15 cellular contexts compared by ENCODE assay signal in the genomic region with DNA sequence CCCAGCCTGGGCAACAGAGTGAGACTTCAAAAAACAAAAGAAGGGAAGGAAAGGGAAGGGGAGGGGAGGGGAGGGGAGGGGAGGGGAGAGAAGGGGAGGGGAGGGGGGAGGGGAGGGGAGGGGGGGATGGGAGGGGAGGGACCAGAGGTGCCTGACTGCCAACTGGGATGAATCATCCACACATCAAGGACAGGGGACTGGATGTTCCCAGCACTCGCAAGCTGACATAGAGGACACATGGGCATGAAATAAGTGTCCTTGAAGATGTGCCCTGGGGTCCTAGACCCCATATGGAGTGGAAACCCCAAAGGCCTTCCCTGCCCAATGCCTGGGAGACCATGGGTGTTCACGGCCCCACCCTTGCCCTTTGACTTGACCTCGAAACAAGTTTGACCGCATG. TPM values are rescaled to one million over a fixed set of nuclear protein-coding genes. Genes with fewer than 3 reads are reported as not detected.
A peak's percentile ranks its signal among the peaks of the same experiment; 100 is the strongest.
DNase-seq lines count a peak whose midpoint lies in the region; ATAC-seq, FAIRE-seq and TF ChIP-seq lines count a peak whose summit lies in the region.
"Had no signal": no experiment of that assay in that cellular context is flagged by ENCODE, and none has a peak within 500 bp of the region (broad histone marks: within the 10 kb centered on the region; RNA-seq: fewer than 3 reads in every experiment).

No MANE protein-coding gene starts in this region.

- no peak overlapping the region for H2BK120ac ChIP-seq in H9 (ENCODE audit: low read depth, low read length, poor library complexity, severe bottlenecking)
- H2BK120ac ChIP-seq in neuronal stem cell (ENCODE audit: low read depth, low read length): no peak overlapping the region

- no peak overlapping the region for H3K4ac ChIP-seq in H9 (ENCODE audit: low read depth, low read length)
- no peak overlapping the region for H3K4ac ChIP-seq in neuronal stem cell (ENCODE audit: low read length)

- no peaks in the 10 kb centered on the region for H3K79me2 ChIP-seq in H9 (ENCODE audit: insufficient read depth, low read length)

- no peak overlapping the region for H4K5ac ChIP-seq in H9 (ENCODE audit: insufficient read length, low read depth, low read length)

- H3K36me3 ChIP-seq in adrenal gland (replicated peaks in 1 of 2) (no peaks in the 10 kb centered on the region), neuronal stem cell (replicated peaks in 1 of 2; ENCODE audit: control insufficient read depth in 2 of 2, insufficient read depth in 2 of 2, low read length in 2 of 2) (no peaks in the 10 kb centered on the region)
- H3K36me3 ChIP-seq in effector memory CD4-positive, alpha-beta T cell (ENCODE audit: control insufficient read depth, insufficient read depth, low read length): no peaks in the 10 kb centered on the region

- H3K23ac ChIP-seq in H9 (ENCODE audit: insufficient read length, low read depth, low read length): no peak overlapping the region
- H3K23ac ChIP-seq in neuronal stem cell (ENCODE audit: low read depth, low read length, poor library complexity): no peak overlapping the region

- H4K91ac ChIP-seq in H9 (ENCODE audit: insufficient read length, low read depth, low read length): no peak overlapping the region
- H4K91ac ChIP-seq in neuronal stem cell (ENCODE audit: low read depth, low read length, poor library complexity): no peak overlapping the region

- no peak overlapping the region for H3K56ac ChIP-seq in H9 (ENCODE audit: insufficient read length, low read depth, low read length)

- no peaks in the 10 kb centered on the region; a peak in 1 of 5 replicates for H3K9me3 Mint-ChIP-seq in H9
- no peaks in the 10 kb centered on the region for H3K9me3 Mint-ChIP-seq in activated CD8-positive, alpha-beta T cell treated with anti-CD3 and anti-CD28 coated beads, Interleukin-2, amount 10 ng/mL, durations not matched to agents 7 days and 5 days (ENCODE audit: insufficient read depth)

- no peak overlapping the region for H3K27ac Mint-ChIP-seq in H9
- H3K27ac Mint-ChIP-seq in activated CD8-positive, alpha-beta T cell treated with anti-CD3 and anti-CD28 coated beads, Interleukin-2, amount 10 ng/mL, durations not matched to agents 7 days and 5 days: no peak overlapping the region

- H4K8ac ChIP-seq in H9 (replicated peaks; ENCODE audit: insufficient read length, low read depth, low read length): no peak overlapping the region
- no peak overlapping the region for H4K8ac ChIP-seq in neuronal stem cell (ENCODE audit: low read depth, low read length)

- TF ChIP-seq POLR2A in A549 (IDR thresholded peaks at IDR 0.05; ENCODE audit: low read length) (no peak), adrenal gland (IDR thresholded peaks at IDR 0.05) (no peak)

- H2BK15ac ChIP-seq in H9 (ENCODE audit: low read depth, low read length) (no peak overlapping the region), neuronal stem cell (ENCODE audit: low read length) (no peak overlapping the region)

- FAIRE-seq in A549 (lab: Jason Lieb, UNC): no peak

- POLR2A ChIA-PET in A549 (lab: Yijun Ruan, JAX): no interaction called here
- POLR2A ChIA-PET in activated CD8-positive, alpha-beta T cell treated with anti-CD3 and anti-CD28 coated beads, Interleukin-2, amount 10 ng/mL, durations not matched to agents 7 days and 5 days (lab: Charles Lee): no interaction called here

- no peaks in the 10 kb centered on the region for H4K20me1 ChIP-seq in H9 (ENCODE audit: control insufficient read depth, insufficient read depth, insufficient read length)

- H3K18ac ChIP-seq in H9 (ENCODE audit: insufficient read length, low read depth, low read length) (no peak overlapping the region), neuronal stem cell (ENCODE audit: low read length) (no peak overlapping the region)

- no peaks in the 10 kb centered on the region for H3K9me3 ChIP-seq in A549
- H3K9me3 ChIP-seq in H9 (ENCODE audit: control insufficient read depth, low read depth, low read length): no peaks in the 10 kb centered on the region
- no peaks in the 10 kb centered on the region for H3K9me3 ChIP-seq in adrenal gland (replicated peaks in 1 of 3)
- no peaks in the 10 kb centered on the region for H3K9me3 ChIP-seq in neuronal stem cell (replicated peaks in 1 of 2; ENCODE audit: control insufficient read depth in 2 of 2, insufficient read depth in 1 of 2, low read depth in 1 of 2, low read length in 2 of 2)
- no peaks in the 10 kb centered on the region for H3K9me3 ChIP-seq in effector memory CD4-positive, alpha-beta T cell (ENCODE audit: control insufficient read depth, low read length)

- no peaks in the 10 kb centered on the region for H3K79me1 ChIP-seq in H9 (ENCODE audit: insufficient read depth, low read depth, low read length, poor library complexity, severe bottlenecking)
- no peaks in the 10 kb centered on the region for H3K79me1 ChIP-seq in neuronal stem cell (ENCODE audit: low read depth, low read length)

- H2BK5ac ChIP-seq in H9 (ENCODE audit: insufficient read length, low read length) (no peak overlapping the region), neuronal stem cell (ENCODE audit: low read length) (no peak overlapping the region)

- no peaks in the 10 kb centered on the region for H3K23me2 ChIP-seq in H9 (ENCODE audit: insufficient read length, low read depth, low read length, poor library complexity, severe bottlenecking)

- peak overlapping the region; percentile 44 to 52; a peak in 4 of 6 replicates for H3K27ac ChIP-seq in A549
- H3K27ac ChIP-seq in H9 (ENCODE audit: insufficient read length, low read depth, low read length): no peak overlapping the region
- H3K27ac ChIP-seq in adrenal gland: peak overlapping the region in 4 of 5 donors; percentile 52 to 95 (median 68)
- H3K27ac ChIP-seq in neuronal stem cell (replicated peaks; ENCODE audit: low read length): no peak overlapping the region
- H3K27ac ChIP-seq in effector memory CD4-positive, alpha-beta T cell (ENCODE audit: insufficient read depth, low read length, poor library complexity, severe bottlenecking): no peak overlapping the region
- H3K27ac ChIP-seq: C4-2B, GM23248 had no signal

- CTCF ChIA-PET in A549 (lab: Yijun Ruan, JAX): interaction anchor here (0.6 to 1.8 kb wide), 5 partner anchors 9 to 239 kb away, joined by 3 to 6 read pairs (median 3); a partner anchor contains a TSS
- CTCF ChIA-PET in activated CD8-positive, alpha-beta T cell treated with anti-CD3 and anti-CD28 coated beads, Interleukin-2, amount 10 ng/mL, durations not matched to agents 7 days and 5 days (lab: Charles Lee): interaction anchor here (0.9 kb wide), 1 partner anchor 22 kb away, joined by 4 read pairs; no protein-coding TSS in a partner anchor

- TF ChIP-seq EP300 in A549 (IDR thresholded peaks at IDR 0.05): no peak

- H3T11ph ChIP-seq in H9 (ENCODE audit: low read length): no peak overlapping the region

- no peak overlapping the region for H3K14ac ChIP-seq in H9 (ENCODE audit: insufficient read depth, low read length)
- H3K14ac ChIP-seq in neuronal stem cell (ENCODE audit: low read length): no peak overlapping the region

- H3K27me3 Mint-ChIP-seq in H9 (ENCODE audit: low read depth): peaks cover 44% of the 10 kb centered on the region
- H3K27me3 Mint-ChIP-seq in activated CD8-positive, alpha-beta T cell treated with anti-CD3 and anti-CD28 coated beads, Interleukin-2, amount 10 ng/mL, durations not matched to agents 7 days and 5 days (ENCODE audit: low read depth): peaks cover 17% of the 10 kb centered on the region

- TF ChIP-seq CTCF in A549 (IDR thresholded peaks at IDR 0.05): no peak
- no peak for TF ChIP-seq CTCF in H9 (conservative IDR thresholded peaks at IDR 0.05)
- TF ChIP-seq CTCF in adrenal gland (IDR thresholded peaks at IDR 0.05): no peak

- no peak overlapping the region for H2BK20ac ChIP-seq in H9 (ENCODE audit: low read depth, low read length, poor library complexity, severe bottlenecking)

- DNase-seq in A549 (ENCODE audit: low read depth in 1 of 2, low spot score in 1 of 2) (no peak), H9 (peak; percentile 26), adrenal gland (peak; percentile 75 to 83 (median 80)), neuronal stem cell (ENCODE audit: low spot score) (no peak), medulla oblongata (ENCODE audit: extremely low spot score) (no peak)
- no peak for DNase-seq in effector memory CD4-positive, alpha-beta T cell
- no peak for DNase-seq in activated CD8-positive, alpha-beta T cell treated with anti-CD3 and anti-CD28 coated beads, Interleukin-2, amount 10 ng/mL, durations not matched to agents 7 days and 5 days
- DNase-seq: MV-4-11, NCI-H1417 treated with DMSO at 0.1 percent for 48 hours, NCI-H1930, NCI-H2171 treated with DMSO at 0.1 percent for 48 hours, NCI-H748 treated with DMSO at 0.1 percent for 48 hours, OCI-M1 had no signal

- TF ChIP-seq RAD21 in A549 (conservative IDR thresholded peaks at IDR 0.05 in 1 of 2, IDR thresholded peaks at IDR 0.05 in 1 of 2): no peak

- H3K4me1 ChIP-seq in A549 (peaks cover 12% of the 10 kb centered on the region), H9 (ENCODE audit: insufficient read depth, low read length) (no peaks in the 10 kb centered on the region; the same call in none of the 2 replicates), adrenal gland (replicated peaks in 1 of 2) (peaks cover 5 to 7% of the 10 kb centered on the region in 2 donors), neuronal stem cell (ENCODE audit: control insufficient read depth in 2 of 2, insufficient read depth in 1 of 2, low read depth in 1 of 2, low read length in 2 of 2) (peaks cover 0 to 8% of the 10 kb centered on the region in 2 donors)
- no peaks in the 10 kb centered on the region for H3K4me1 ChIP-seq in effector memory CD4-positive, alpha-beta T cell (ENCODE audit: control insufficient read depth, insufficient read depth, low read length, poor library complexity, severe bottlenecking)

- intact Hi-C loops in adrenal gland (cut with DNase I): no loop called here

- H2AK5ac ChIP-seq in H9 (ENCODE audit: insufficient read length, low read length) (no peak overlapping the region), neuronal stem cell (ENCODE audit: low read depth, low read length) (no peak overlapping the region)

- H2BK12ac ChIP-seq in H9 (ENCODE audit: insufficient read length, low read depth, low read length) (no peak overlapping the region), neuronal stem cell (ENCODE audit: low read length) (peak overlapping the region; percentile 50)

- peaks cover 17 to 31% of the 10 kb centered on the region in 2 experiments for H3K4me1 Mint-ChIP-seq in H9
- no peaks in the 10 kb centered on the region for H3K4me1 Mint-ChIP-seq in activated CD8-positive, alpha-beta T cell treated with anti-CD3 and anti-CD28 coated beads, Interleukin-2, amount 10 ng/mL, durations not matched to agents 7 days and 5 days (ENCODE audit: low read depth)

- H3K4me2 ChIP-seq in A549 (peak overlapping the region; percentile 5; the same call in 1 of the 3 replicates), H9 (ENCODE audit: insufficient read depth, insufficient read length, low read length) (no peak overlapping the region), neuronal stem cell (ENCODE audit: insufficient read depth, low read length, poor library complexity, severe bottlenecking) (no peak overlapping the region)

- no peak overlapping the region for H3K9ac ChIP-seq in H9 (ENCODE audit: extremely low read depth, insufficient read length, low read length)
- H3K9ac ChIP-seq in neuronal stem cell (ENCODE audit: low read depth, low read length, poor library complexity): no peak overlapping the region
- H3K9ac ChIP-seq: GM23248 had no signal

- H3K4me3 Mint-ChIP-seq in H9: no peak overlapping the region
- H3K4me3 Mint-ChIP-seq in activated CD8-positive, alpha-beta T cell treated with anti-CD3 and anti-CD28 coated beads, Interleukin-2, amount 10 ng/mL, durations not matched to agents 7 days and 5 days: no peak overlapping the region

- ATAC-seq in A549: no peak
- ATAC-seq in activated CD8-positive, alpha-beta T cell treated with anti-CD3 and anti-CD28 coated beads, Interleukin-2, amount 10 ng/mL, durations not matched to agents 7 days and 5 days: no peak

- no peak overlapping the region for H3K4me3 ChIP-seq in A549
- no peak overlapping the region for H3K4me3 ChIP-seq in adrenal gland
- no peak overlapping the region for H3K4me3 ChIP-seq in neuronal stem cell (ENCODE audit: low read length in 2 of 2)
- no peak overlapping the region for H3K4me3 ChIP-seq in effector memory CD4-positive, alpha-beta T cell (ENCODE audit: insufficient read depth, low read depth, low read length, poor library complexity, severe bottlenecking)
- H3K4me3 ChIP-seq: GM23248 had no signal

- WGBS in A549 (ENCODE audit: missing lambda C conversion rate): 67% methylated on average over 4 of the region's 4 CpGs
- no CpG with 5 or more reads among the region's 4 CpGs for WGBS in H9 (ENCODE audit: extremely low coverage, insufficient read length, low lambda C conversion rate)
- 37 to 49% (median 42%) methylated on average over 4 of the region's 4 CpGs for WGBS in adrenal gland, 4 donors
- no CpG with 5 or more reads among the region's 4 CpGs for WGBS in neuronal stem cell (ENCODE audit: extremely low coverage in 2 of 2, insufficient read length in 2 of 2, insufficient replicate concordance in 1 of 2), 2 donors

- no peaks in the 10 kb centered on the region; a peak in 1 of 7 replicates for H3K36me3 Mint-ChIP-seq in H9 (ENCODE audit: insufficient read depth in 1 of 3, low read depth in 3 of 3)
- H3K36me3 Mint-ChIP-seq in activated CD8-positive, alpha-beta T cell treated with anti-CD3 and anti-CD28 coated beads, Interleukin-2, amount 10 ng/mL, durations not matched to agents 7 days and 5 days (ENCODE audit: low read depth): no peaks in the 10 kb centered on the region

- H3K27me3 ChIP-seq in H9 (ENCODE audit: insufficient read depth, low read length) (no peaks in the 10 kb centered on the region), adrenal gland (no peaks in the 10 kb centered on the region), neuronal stem cell (ENCODE audit: control insufficient read depth in 3 of 3, insufficient read depth in 3 of 3, low read depth in 1 of 3, low read length in 3 of 3) (peaks cover 0 to 18% (median 0%) of the 10 kb centered on the region in 3 experiments)
- H3K27me3 ChIP-seq in effector memory CD4-positive, alpha-beta T cell (replicated peaks; ENCODE audit: control insufficient read depth, insufficient read depth, low read length, poor library complexity, severe bottlenecking): no peaks in the 10 kb centered on the region

- no peak overlapping the region for H2AFZ ChIP-seq in H9 (ENCODE audit: low read length)
- no peak overlapping the region for H2AFZ ChIP-seq in neuronal stem cell (ENCODE audit: low read length)
- H2AFZ ChIP-seq: GM23248 had no signal

RNA-seq across cellular contexts. Expression of a gene that starts 19.8 kb away (rescaled TPM):
- polyA plus RNA-seq in A549 (2011; rRNA removed): 43.2 and 49.4 TPM in 2 replicates
- 66.1 and 85.7 TPM in 2 replicates for polyA plus RNA-seq in A549 (2012; cell fraction: cytosol; rRNA removed)
- 69.8 and 75.9 TPM in 2 replicates for polyA plus RNA-seq in A549 (2012; cell fraction: nucleus; rRNA removed)
- 36.4 to 50.1 TPM (median 49.4 TPM) in 3 replicates for polyA plus RNA-seq in A549 (2017; fragmentation: RNase III; extraction: RNeasy Plus Mini Kit Qiagen cat#74134 plus additional on column Dnase treatment)
- polyA minus RNA-seq in A549 (2011; rRNA and poly(A)+ RNA removed): 30.3 and 39.4 TPM in 2 replicates
- 31.2 and 31.9 TPM in 2 replicates for total RNA-seq in H9 (2021)
- 100 to 1,000 TPM; 142 to 484 (median 209) TPM for total RNA-seq in adrenal gland
- 100 to 1,000 TPM in 1 of 3 donors, 10 to 100 TPM in 2; 49.7 to 207 (median 67.2) TPM for polyA plus RNA-seq in adrenal gland
- 29.6 TPM for polyA plus RNA-seq in neuronal stem cell (2013, experiment 1 of 2)
- 29.3 TPM for polyA plus RNA-seq in neuronal stem cell (2013, experiment 2 of 2)
- 1 to 10 TPM; 8.3 to 9.4 TPM for total RNA-seq in activated CD8-positive, alpha-beta T cell treated with anti-CD3 and anti-CD28 coated beads, Interleukin-2, amount 10 ng/mL, durations not matched to agents 7 days and 5 days

RNA-seq across cellular contexts. Expression of a gene that starts 20.1 kb away (rescaled TPM):
- polyA plus RNA-seq in A549 (2011; rRNA removed) (40.6 and 44.2 TPM in 2 replicates), A549 (2017; fragmentation: RNase III; extraction: RNeasy Plus Mini Kit Qiagen cat#74134 plus additional on column Dnase treatment) (55.4 to 63.3 TPM (median 61.8 TPM) in 3 replicates), adrenal gland (100 to 1,000 TPM in 2 of 3 donors, 1 to 10 TPM in 1; 7.9 to 161 (median 136) TPM)
- 109 and 153 TPM in 2 replicates for polyA plus RNA-seq in A549 (2012; cell fraction: cytosol; rRNA removed)
- polyA plus RNA-seq in A549 (2012; cell fraction: nucleus; rRNA removed): 121 and 191 TPM in 2 replicates
- polyA minus RNA-seq in A549 (2011; rRNA and poly(A)+ RNA removed): 20.0 and 24.3 TPM in 2 replicates
- total RNA-seq in H9 (2021) (70.5 and 72.8 TPM in 2 replicates), adrenal gland (100 to 1,000 TPM in 5 of 8 donors, 10 to 100 TPM in 3; 57.3 to 332 (median 150) TPM)
- polyA plus RNA-seq in neuronal stem cell (2013, experiment 1 of 2): 164 TPM
- polyA plus RNA-seq in neuronal stem cell (2013, experiment 2 of 2): 164 TPM
- 10 to 100 TPM; 28.5 to 33.6 TPM for total RNA-seq in activated CD8-positive, alpha-beta T cell treated with anti-CD3 and anti-CD28 coated beads, Interleukin-2, amount 10 ng/mL, durations not matched to agents 7 days and 5 days

RNA-seq across cellular contexts. Expression of a gene that starts 52.1 kb away (rescaled TPM):
- polyA plus RNA-seq in A549 (2011; rRNA removed): 17.7 and 18.7 TPM in 2 replicates
- 23.0 and 35.2 TPM in 2 replicates for polyA plus RNA-seq in A549 (2012; cell fraction: cytosol; rRNA removed)
- 49.7 and 59.1 TPM in 2 replicates for polyA plus RNA-seq in A549 (2012; cell fraction: nucleus; rRNA removed)
- polyA plus RNA-seq in A549 (2017; fragmentation: RNase III; extraction: RNeasy Plus Mini Kit Qiagen cat#74134 plus additional on column Dnase treatment): 29.5 to 37.1 TPM (median 35.5 TPM) in 3 replicates
- polyA minus RNA-seq in A549 (2011; rRNA and poly(A)+ RNA removed): 37.0 and 37.9 TPM in 2 replicates
- 34.1 and 36.8 TPM in 2 replicates for total RNA-seq in H9 (2021)
- total RNA-seq in adrenal gland: 10 to 100 TPM; 17.0 to 40.1 (median 29.5) TPM
- 10 to 100 TPM; 11.3 to 71.5 (median 24.8) TPM for polyA plus RNA-seq in adrenal gland
- 46.3 TPM for polyA plus RNA-seq in neuronal stem cell (2013, experiment 1 of 2)
- 47.4 TPM for polyA plus RNA-seq in neuronal stem cell (2013, experiment 2 of 2)
- 10 to 100 TPM; 34.3 to 35.9 TPM for total RNA-seq in activated CD8-positive, alpha-beta T cell treated with anti-CD3 and anti-CD28 coated beads, Interleukin-2, amount 10 ng/mL, durations not matched to agents 7 days and 5 days

Comparison
In these comparisons a context has a peak if more than half of its experiments do, and no peak if none do; other contexts are left out.
1. DNase-seq: peak in H9 (single experiment) and adrenal gland (7 of 7); none in A549 (0 of 2), neuronal stem cell (single experiment), effector memory CD4-positive, alpha-beta T cell (0 of 3), medulla oblongata (single experiment) and activated CD8-positive, alpha-beta T cell treated with anti-CD3 and anti-CD28 coated beads, Interleukin-2, amount 10 ng/mL, durations not matched to agents 7 days and 5 days (single experiment).
2. H3K27ac ChIP-seq: peak in A549 (2 of 2) and adrenal gland (4 of 5); none in H9 (single experiment), neuronal stem cell (single experiment) and effector memory CD4-positive, alpha-beta T cell (single experiment).